ENCODE assay signal across 9 cellular contexts in genomic region chr15:67024998-67025368, GRCh38. TPM values are rescaled to one million over a fixed set of nuclear protein-coding genes. Genes with fewer than 3 reads are reported as not detected.
DNase-seq lines count a peak whose midpoint lies in the region; ATAC-seq and TF ChIP-seq lines count a peak whose summit lies in the region.
"Had no signal": no experiment of that assay in that cellular context is flagged by ENCODE, and none has a peak within 500 bp of the region (broad histone marks: within the 10 kb centered on the region; RNA-seq: fewer than 3 reads in every experiment).

No MANE protein-coding gene starts in this region.

- WGBS in SK-N-SH (ENCODE audit: low lambda C conversion rate) = 79% methylated on average over 3 of the region's 3 CpGs

- H3K79me2 ChIP-seq in SK-N-SH (ENCODE audit: insufficient read depth) (no peaks in the 10 kb centered on the region), fibroblast of lung (ENCODE audit: control insufficient read depth, insufficient read depth, low read length) (no peaks in the 10 kb centered on the region)

- H3K27me3 ChIP-seq in HL-60 (ENCODE audit: insufficient read depth, poor library complexity, severe bottlenecking) (no peaks in the 10 kb centered on the region), SK-N-SH (ENCODE audit: insufficient read depth) (no peaks in the 10 kb centered on the region), fibroblast of lung (ENCODE audit: control insufficient read depth, insufficient read depth, low read length) (no peaks in the 10 kb centered on the region)

- H3K27ac ChIP-seq in HL-60 (replicated peaks) (peak overlapping the region; percentile 69), SK-N-SH (ENCODE audit: low read depth in 2 of 2, low read length in 1 of 2) (peak overlapping the region; percentile 91 to 93), fibroblast of lung (ENCODE audit: insufficient read depth, low read length) (peak overlapping the region; percentile 78), skin epidermis (peak overlapping the region in 16 of 21 experiments; percentile 13 to 75 (median 54))

- TF ChIP-seq EP300 in SK-N-SH (IDR thresholded peaks at IDR 0.05; ENCODE audit: borderline replicate concordance in 1 of 2, low read depth in 1 of 2, low read length in 1 of 2) = no peak

- intact Hi-C loops in posterior vena cava (cut with DNase I) = loop anchor here in 1 of 2 donors (2.0 kb wide), 1 partner anchor 40 kb away; the partner anchor contains the start of gene SMAD3

- peak overlapping the region; percentile 52; the same call in 1 of the 2 replicates for H3K9ac ChIP-seq in SK-N-SH
- no peak overlapping the region for H3K9ac ChIP-seq in fibroblast of lung (ENCODE audit: insufficient read depth, low read length)

- TF ChIP-seq CTCF in HL-60 (IDR thresholded peaks at IDR 0.05; ENCODE audit: insufficient read depth, low read length) = no peak
- no peak for TF ChIP-seq CTCF in SK-N-SH (IDR thresholded peaks at IDR 0.05)
- TF ChIP-seq CTCF in fibroblast of lung (conservative IDR thresholded peaks at IDR 0.05 in 1 of 2, IDR thresholded peaks at IDR 0.05 in 1 of 2; ENCODE audit: low read depth in 1 of 2, low read length in 2 of 2) = no peak

- CTCF ChIA-PET in SK-N-SH (lab: Yijun Ruan, JAX) = interaction anchor here (0.5 to 1.3 kb wide), 3 partner anchors 9 to 226 kb away, joined by 3 to 4 read pairs (median 3); no protein-coding TSS in a partner anchor

- H2AFZ ChIP-seq in SK-N-SH (ENCODE audit: low read depth) = no peak overlapping the region
- no peak overlapping the region for H2AFZ ChIP-seq in fibroblast of lung (ENCODE audit: low read length)

- H3F3A ChIP-seq in SK-N-SH (replicated peaks; ENCODE audit: insufficient read depth) = peaks cover 47% of the 10 kb centered on the region

- peak overlapping the region; percentile 63 for H3K4me2 ChIP-seq in SK-N-SH
- H3K4me2 ChIP-seq in fibroblast of lung (ENCODE audit: extremely low read depth, insufficient read depth, low read length) = peak overlapping the region; percentile 60

- no peak for DNase-seq in HL-60 (ENCODE audit: low read depth in 1 of 2, low spot score in 1 of 2)
- no peak for DNase-seq in SK-N-SH
- DNase-seq in fibroblast of lung (ENCODE audit: low read depth in 2 of 2) = no peak
- DNase-seq in activated CD8-positive, alpha-beta memory T cell treated with anti-CD3 and anti-CD28 coated beads, Interleukin-2, amount 50 U/mL, for 4 hours = no peak
- DNase-seq in D341Med (ENCODE audit: low spot score) = no peak
- DNase-seq in posterior vena cava (ENCODE audit: low spot score) = no peak
- DNase-seq: central memory CD4-positive, alpha-beta T cell had no signal

- POLR2A ChIA-PET in SK-N-SH (lab: Yijun Ruan, JAX) = no interaction called here

- H3K4me3 ChIP-seq in HL-60 (replicated peaks; ENCODE audit: insufficient read depth, low read length) = no peak overlapping the region
- H3K4me3 ChIP-seq in SK-N-SH (ENCODE audit: low read depth in 2 of 2, low read length in 1 of 2) = no peak overlapping the region
- H3K4me3 ChIP-seq in fibroblast of lung (replicated peaks in 1 of 4; ENCODE audit: control extremely low read depth in 1 of 4, insufficient read depth in 1 of 4, low read depth in 3 of 4, low read length in 4 of 4) = no peak overlapping the region
- H3K4me3 ChIP-seq in skin epidermis = no peak overlapping the region

- no peaks in the 10 kb centered on the region for H3K9me2 ChIP-seq in SK-N-SH

- no peaks in the 10 kb centered on the region for H3K9me3 ChIP-seq in SK-N-SH
- H3K9me3 ChIP-seq in fibroblast of lung (ENCODE audit: control insufficient read depth, insufficient read depth, low read depth, low read length) = no peaks in the 10 kb centered on the region

- no peak for TF ChIP-seq RAD21 in SK-N-SH (IDR thresholded peaks at IDR 0.05; ENCODE audit: low read length)

- no peaks in the 10 kb centered on the region for H4K20me1 ChIP-seq in SK-N-SH (ENCODE audit: insufficient read depth)
- no peaks in the 10 kb centered on the region for H4K20me1 ChIP-seq in fibroblast of lung (ENCODE audit: control insufficient read depth, extremely low read depth, insufficient read depth, low read length)

- no peak for ATAC-seq in HG02623 (IDR thresholded peaks at IDR 0.05; ENCODE audit: unreplicated experiment)

- H3K36me3 ChIP-seq in SK-N-SH (replicated peaks in 1 of 2; ENCODE audit: control insufficient read depth in 1 of 2, insufficient read depth in 2 of 2, low read length in 1 of 2) (no peaks in the 10 kb centered on the region), fibroblast of lung (ENCODE audit: control insufficient read depth, insufficient read depth, low read length) (no peaks in the 10 kb centered on the region)

- H3K4me1 ChIP-seq in SK-N-SH (ENCODE audit: control insufficient read depth in 1 of 2, insufficient read depth in 2 of 2, low read depth in 1 of 2, low read length in 1 of 2) (peaks cover 24 to 40% of the 10 kb centered on the region in 2 experiments), fibroblast of lung (ENCODE audit: control insufficient read depth, extremely low read depth, insufficient read depth, low read length) (peaks cover 32% of the 10 kb centered on the region)

TF ChIP-seq in SK-N-SH, 30 proteins besides CTCF, POLR2A, EP300 and RAD21 (continues in another document):
- no peak for TF ChIP-seq YY1 (IDR thresholded peaks at IDR 0.05; ENCODE audit: low read depth)
- TF ChIP-seq RCOR1 (IDR thresholded peaks at IDR 0.05; ENCODE audit: low read length) = no peak
- TF ChIP-seq MXI1 (IDR thresholded peaks at IDR 0.05; ENCODE audit: low read depth, low read length) = no peak
- no peak for TF ChIP-seq NFIC (IDR thresholded peaks at IDR 0.05; ENCODE audit: borderline replicate concordance)
- TF ChIP-seq JUND (IDR thresholded peaks at IDR 0.05) = no peak
- no peak for TF ChIP-seq POLR2AphosphoS5 (IDR thresholded peaks at IDR 0.05; ENCODE audit: low read depth, low read length)
- TF ChIP-seq ELF1 (IDR thresholded peaks at IDR 0.05) = no peak
- TF ChIP-seq REST (IDR thresholded peaks at IDR 0.05; ENCODE audit: low read depth, low read length) = no peak
- no peak for TF ChIP-seq IRF3 (IDR thresholded peaks at IDR 0.05; ENCODE audit: low read depth, low read length)
- no peak for TF ChIP-seq SIN3A (IDR thresholded peaks at IDR 0.05; ENCODE audit: borderline replicate concordance, low read depth, low read length)
- TF ChIP-seq USF2 (IDR thresholded peaks at IDR 0.05; ENCODE audit: borderline replicate concordance, low read depth, low read length) = no peak
- TF ChIP-seq TAF1 (IDR thresholded peaks at IDR 0.05; ENCODE audit: borderline replicate concordance, low read depth, low read length) = no peak

RNA-seq across cellular contexts. Expression of gene SMAD3, which starts 40.4 kb away (rescaled TPM):
- polyA plus RNA-seq in SK-N-SH (2012; rRNA removed) (18.0 and 19.5 TPM in 2 replicates), fibroblast of lung (173 and 210 TPM in 2 replicates)
- 12.0 and 14.6 TPM in 2 replicates for polyA plus RNA-seq in SK-N-SH (2012; cell fraction: cytosol; rRNA removed)
- 47.4 and 59.5 TPM in 2 replicates for polyA plus RNA-seq in SK-N-SH (2012; cell fraction: nucleus; rRNA removed)
- total RNA-seq in fibroblast of lung (48.8 and 69.9 TPM in 2 replicates), posterior vena cava (10 to 100 TPM; 56.3 to 62.7 TPM)
- polyA plus RNA-seq in fibroblast of lung (2012) = 201 and 211 TPM in 2 replicates
- polyA minus RNA-seq in fibroblast of lung (ENCODE audit: low replicate concordance) = 738 and 1,027 TPM in 2 replicates
